Comparison of ENCODE assay signal across 17 cellular contexts in genomic region chr2:215241791-215242305, GRCh38.
"Had no signal": no experiment of that assay in that cellular context is flagged by ENCODE, and none has a peak within 500 bp of the region (broad histone marks: within the 10 kb centered on the region; RNA-seq: fewer than 3 reads in every experiment).

No MANE protein-coding gene starts in this region.

- H3K4me2 ChIP-seq: hepatocyte had no signal

- ATAC-seq: activated CD8-positive, alpha-beta T cell treated with anti-CD3 and anti-CD28 coated beads, Interleukin-2, amount 10 ng/mL, durations not matched to agents 7 days and 5 days had no signal

- H3K4me1 ChIP-seq: adrenal gland, stomach, thyroid gland had no signal

- H3K27me3 Mint-ChIP-seq: activated CD4-positive, alpha-beta T cell treated with anti-CD3 and anti-CD28 coated beads, Interleukin-2, amount 10 ng/mL, durations not matched to agents 24 days and 14 days had no signal

- H3K4me3 Mint-ChIP-seq: activated CD4-positive, alpha-beta T cell treated with anti-CD3 and anti-CD28 coated beads, Interleukin-2, amount 10 ng/mL, durations not matched to agents 24 days and 14 days; activated CD8-positive, alpha-beta T cell treated with anti-CD3 and anti-CD28 coated beads, Interleukin-2, amount 10 ng/mL, durations not matched to agents 7 days and 5 days; activated naive CD4-positive, alpha-beta T cell treated with anti-CD3 and anti-CD28 coated beads, Interleukin-2, amount 50 U/mL, for 24 hours; nephron progenitor cell; T-helper 2 cell treated with Interferon-gamma antibody and Interleukin-4, amounts not matched to agents 5 μg/mL and 100 μg/mL, for 36 hours had no signal

- H3K9me3 Mint-ChIP-seq: activated CD4-positive, alpha-beta T cell treated with anti-CD3 and anti-CD28 coated beads, Interleukin-2, amount 10 ng/mL, durations not matched to agents 24 days and 14 days; activated naive CD4-positive, alpha-beta T cell treated with anti-CD3 and anti-CD28 coated beads, Interleukin-2, amount 50 U/mL, for 24 hours; T-helper 2 cell treated with Interferon-gamma antibody and Interleukin-4, amounts not matched to agents 5 μg/mL and 100 μg/mL, for 36 hours had no signal

- H3K27ac ChIP-seq: adrenal gland, hepatocyte, stomach, thyroid gland had no signal

- H3K27me3 ChIP-seq: adrenal gland, hepatocyte, stomach, thyroid gland had no signal

- H3K27ac Mint-ChIP-seq: activated CD4-positive, alpha-beta T cell treated with anti-CD3 and anti-CD28 coated beads, Interleukin-2, amount 10 ng/mL, durations not matched to agents 24 days and 14 days; activated CD8-positive, alpha-beta T cell treated with anti-CD3 and anti-CD28 coated beads, Interleukin-2, amount 10 ng/mL, durations not matched to agents 7 days and 5 days; activated naive CD4-positive, alpha-beta T cell treated with anti-CD3 and anti-CD28 coated beads, Interleukin-2, amount 50 U/mL, for 24 hours; nephron progenitor cell; T-helper 2 cell treated with Interferon-gamma antibody and Interleukin-4, amounts not matched to agents 5 μg/mL and 100 μg/mL, for 36 hours had no signal

- H3K4me3 ChIP-seq: adrenal gland, hepatocyte, stomach, thyroid gland had no signal

- H3K36me3 ChIP-seq: adrenal gland, stomach, thyroid gland had no signal

- H3K36me3 Mint-ChIP-seq: activated naive CD4-positive, alpha-beta T cell treated with anti-CD3 and anti-CD28 coated beads, Interleukin-2, amount 50 U/mL, for 24 hours had no signal

- DNase-seq: activated CD4-positive, alpha-beta T cell treated with anti-CD3 and anti-CD28 coated beads, Interleukin-2, amount 10 ng/mL, durations not matched to agents 24 days and 14 days; activated CD4-positive, CD25-positive, alpha-beta regulatory T cell; activated CD8-positive, alpha-beta memory T cell treated with anti-CD3 and anti-CD28 coated beads, Interleukin-2, amount 50 U/mL, for 4 hours; activated CD8-positive, alpha-beta T cell treated with anti-CD3 and anti-CD28 coated beads, Interleukin-2, amount 10 ng/mL, durations not matched to agents 7 days and 5 days; activated effector memory CD4-positive, alpha-beta T cell treated with anti-CD3 and anti-CD28 coated beads, Interleukin-2, amount 50 U/mL, for 16 hours; activated T-cell treated with anti-CD3 and anti-CD28 coated beads, Interleukin-2, amount 50 U/mL, for 48 hours; adrenal gland; dermis blood vessel endothelial cell; nephron progenitor cell; stimulated activated CD4-positive, alpha-beta T cell treated with anti-CD3 and anti-CD28 coated beads, Interleukin-12 subunit alpha, Interleukin-12 subunit beta, amount 100 ng/mL, for 4 hours; stimulated activated CD4-positive, alpha-beta T cell treated with anti-CD3 and anti-CD28 coated beads, Interleukin-2, amount 100 ng/mL, for 24 hours; stomach; SW 1271; thyroid gland had no signal

- H3K79me2 ChIP-seq: hepatocyte had no signal

- H3K4me1 Mint-ChIP-seq: activated CD4-positive, alpha-beta T cell treated with anti-CD3 and anti-CD28 coated beads, Interleukin-2, amount 10 ng/mL, durations not matched to agents 24 days and 14 days; activated naive CD4-positive, alpha-beta T cell treated with anti-CD3 and anti-CD28 coated beads, Interleukin-2, amount 50 U/mL, for 24 hours; nephron progenitor cell had no signal
